19 cellular contexts compared by ENCODE assay signal in genomic region chr7:48636391-48637015, GRCh38.
DNase-seq lines count a peak whose midpoint lies in the region; ATAC-seq and TF ChIP-seq lines count a peak whose summit lies in the region.
"Had no signal": no experiment of that assay in that cellular context is flagged by ENCODE, and none has a peak within 500 bp of the region (broad histone marks: within the 10 kb centered on the region; RNA-seq: fewer than 3 reads in every experiment).

No MANE protein-coding gene starts in this region.

- H4K20me1 ChIP-seq in Karpas-422 (ENCODE audit: insufficient read depth, low read depth, low read length) = no peaks in the 10 kb centered on the region
- no peaks in the 10 kb centered on the region for H4K20me1 ChIP-seq in smooth muscle cell (ENCODE audit: low read depth)

- 62% methylated on average over 3 of the region's 3 CpGs for WGBS in smooth muscle cell (ENCODE audit: low lambda C conversion rate)
- 67 to 75% methylated on average over 3 of the region's 3 CpGs for whole genome bisulfite sequencing in sigmoid colon, 2 donors
- 41% methylated on average over 3 of the region's 3 CpGs for WGBS in suprapubic skin

- no peak for TF ChIP-seq POLR2A in sigmoid colon (IDR thresholded peaks at IDR 0.05)
- TF ChIP-seq POLR2A in suprapubic skin (IDR thresholded peaks at IDR 0.05) = no peak

- H2AFZ ChIP-seq in Karpas-422 (ENCODE audit: low read length) (peak overlapping the region; percentile 33; the same call in 1 of the 2 replicates), smooth muscle cell (ENCODE audit: low read depth) (no peak overlapping the region)

- H3F3A ChIP-seq in smooth muscle cell (ENCODE audit: low read depth) = no peaks in the 10 kb centered on the region

- H3K9me3 ChIP-seq in Karpas-422 (ENCODE audit: low read length) = no peaks in the 10 kb centered on the region; the same call in 1 of the 2 replicates
- H3K9me3 ChIP-seq in SJCRH30 (replicated peaks) = no peaks in the 10 kb centered on the region
- H3K9me3 ChIP-seq in smooth muscle cell (replicated peaks; ENCODE audit: low read depth) = no peaks in the 10 kb centered on the region
- no peaks in the 10 kb centered on the region for H3K9me3 ChIP-seq in sigmoid colon
- no peaks in the 10 kb centered on the region for H3K9me3 ChIP-seq in suprapubic skin
- H3K9me3 ChIP-seq: esophagus squamous epithelium, ovary had no signal

- H3K4me1 ChIP-seq in Karpas-422 (ENCODE audit: low read length) (peaks cover 36% of the 10 kb centered on the region), SJCRH30 (peaks cover 4% of the 10 kb centered on the region; the same call in 1 of the 2 replicates), smooth muscle cell (ENCODE audit: low read depth) (peaks cover 5% of the 10 kb centered on the region), sigmoid colon (no peaks in the 10 kb centered on the region), suprapubic skin (peaks cover 3% of the 10 kb centered on the region)

- DNase-seq in Karpas-422 (no peak), SJCRH30 (peak; percentile 11 to 16), Right ventricle myocardium superior (peak; percentile 66), smooth muscle cell (lab: John Stamatoyannopoulos, UW; ENCODE audit: unreplicated experiment) (no peak), sigmoid colon (no peak), COR-L47 (lab: John Stamatoyannopoulos, UW) (no peak), suprapubic skin (ENCODE audit: low spot score in 2 of 2) (no peak)
- DNase-seq: activated CD4-positive, alpha-beta T cell treated with anti-CD3 and anti-CD28 coated beads, Interleukin-2, amount 50 U/mL, for 48 hours; activated T-cell treated with anti-CD3 and anti-CD28 coated beads, Interleukin-2, amount 50 U/mL, for 4 hours; brain microvascular endothelial cell; dermis blood vessel endothelial cell; esophagus squamous epithelium; NCI-H1436; NCI-H2227 treated with DMSO at 0.1 percent for 48 hours; ovary; stimulated activated CD4-positive, alpha-beta T cell treated with anti-CD3 and anti-CD28 coated beads, Interleukin-4, amount 100 ng/mL, for 24 hours; stimulated activated CD8-positive, alpha-beta memory T cell treated with anti-CD3 and anti-CD28 coated beads, Interleukin-4, amount 100 ng/mL, for 48 hours had no signal

- H3K36me3 ChIP-seq in Karpas-422 (ENCODE audit: insufficient read depth, low read length) (no peaks in the 10 kb centered on the region; the same call in 1 of the 2 replicates), SJCRH30 (no peaks in the 10 kb centered on the region), smooth muscle cell (ENCODE audit: low read depth) (no peaks in the 10 kb centered on the region), sigmoid colon (no peaks in the 10 kb centered on the region), suprapubic skin (no peaks in the 10 kb centered on the region)
- H3K36me3 ChIP-seq: brain microvascular endothelial cell, esophagus squamous epithelium, ovary had no signal

- H3K79me2 ChIP-seq in Karpas-422 (ENCODE audit: low read length) = no peaks in the 10 kb centered on the region
- H3K79me2 ChIP-seq in smooth muscle cell (ENCODE audit: low read depth) = no peaks in the 10 kb centered on the region

- intact Hi-C loops in Right ventricle myocardium superior (cut with DNase I) (no loop called here), sigmoid colon (cut with DNase I) (no loop called here)

- H3K27me3 ChIP-seq in Karpas-422 (ENCODE audit: low read length) (no peaks in the 10 kb centered on the region), SJCRH30 (no peaks in the 10 kb centered on the region), smooth muscle cell (ENCODE audit: low read depth) (peaks cover 3% of the 10 kb centered on the region), sigmoid colon (no peaks in the 10 kb centered on the region), suprapubic skin (no peaks in the 10 kb centered on the region)
- H3K27me3 ChIP-seq: brain microvascular endothelial cell, esophagus squamous epithelium, ovary had no signal

- TF ChIP-seq EP300 in sigmoid colon (IDR thresholded peaks at IDR 0.05) (no peak), suprapubic skin (IDR thresholded peaks at IDR 0.05) (no peak)

- H3K4me3 ChIP-seq in Karpas-422 (ENCODE audit: low read length) (no peak overlapping the region), SJCRH30 (no peak overlapping the region), smooth muscle cell (no peak overlapping the region), sigmoid colon (no peak overlapping the region), suprapubic skin (no peak overlapping the region)
- H3K4me3 ChIP-seq: esophagus squamous epithelium, K562, ovary had no signal

- H3K27ac ChIP-seq in Karpas-422 (ENCODE audit: low read length) = no peak overlapping the region
- no peak overlapping the region for H3K27ac ChIP-seq in SJCRH30
- H3K27ac ChIP-seq in smooth muscle cell (ENCODE audit: low read depth) = peak overlapping the region; percentile 75
- H3K27ac ChIP-seq in sigmoid colon = no peak overlapping the region
- H3K27ac ChIP-seq in suprapubic skin = no peak overlapping the region
- H3K27ac ChIP-seq: brain microvascular endothelial cell, esophagus squamous epithelium, ovary had no signal

- H3K9me2 ChIP-seq in Karpas-422 (replicated peaks; ENCODE audit: insufficient read depth, low read length) = no peaks in the 10 kb centered on the region

- TF ChIP-seq CTCF in smooth muscle cell (IDR thresholded peaks at IDR 0.05; ENCODE audit: borderline replicate concordance, insufficient read depth, poor library complexity, severe bottlenecking) (no peak), sigmoid colon (IDR thresholded peaks at IDR 0.05) (no peak), suprapubic skin (IDR thresholded peaks at IDR 0.05) (no peak)

- H3K9ac ChIP-seq in Karpas-422 (ENCODE audit: low read length) (no peak overlapping the region), smooth muscle cell (ENCODE audit: low read depth) (no peak overlapping the region)

- peak; percentile 98 for ATAC-seq in Right ventricle myocardium superior (ENCODE audit: poor library complexity)
- ATAC-seq: activated T-cell treated with anti-CD3 and anti-CD28 coated beads, Interleukin-2, amount 50 U/mL, for 4 hours; K562; SK-N-SH treated with all-trans-retinoic acid at 6 μM for 48 hours had no signal

- H3K4me2 ChIP-seq in Karpas-422 (ENCODE audit: low read depth, low read length, poor library complexity, severe bottlenecking) (no peak overlapping the region), smooth muscle cell (no peak overlapping the region)

Comparison
In these comparisons a context has a peak if more than half of its experiments do, and no peak if none do; other contexts are left out.
1. DNase-seq: peak in SJCRH30 (2 of 2) and Right ventricle myocardium superior (single experiment); none in Karpas-422 (single experiment), smooth muscle cell (single experiment), sigmoid colon (single experiment), COR-L47 (single experiment) and suprapubic skin (0 of 2).